ENCODE assay signal across 1 cellular context in genomic region chr14:55107766-55108554, GRCh38.
A peak's percentile ranks its signal among the peaks of the same experiment; 100 is the strongest.
TF ChIP-seq lines count a peak whose summit lies in the region.

No MANE protein-coding gene starts in this region.

TF ChIP-seq in HepG2, 621 proteins besides CTCF, POLR2A, EP300 and RAD21 (continued from another document and continues in another):
- peak; percentile 53; the same call in 1 of the 2 replicates for TF ChIP-seq ZNF788 (CRISPR knock-in tag; IDR thresholded peaks at IDR 0.05; ENCODE audit: borderline replicate concordance)
- no peak for TF ChIP-seq SP4 (CRISPR knock-in tag; IDR thresholded peaks at IDR 0.05)
- no peak for TF ChIP-seq NFIC (IDR thresholded peaks at IDR 0.05; ENCODE audit: low read length)
- peak; percentile 70; the same call in 1 of the 2 replicates for TF ChIP-seq DZIP1 (CRISPR knock-in tag; IDR thresholded peaks at IDR 0.05)
- TF ChIP-seq BCL6 (CRISPR knock-in tag; IDR thresholded peaks at IDR 0.05), result peak; percentile 29; the same call in 1 of the 2 replicates
- no peak for TF ChIP-seq ZNF597 (CRISPR knock-in tag; IDR thresholded peaks at IDR 0.05)
- 0 out of 2 replicates have a peak, but pooled peaks have one; percentile 25 for TF ChIP-seq ZNF552 (CRISPR knock-in tag; IDR thresholded peaks at IDR 0.05; ENCODE audit: borderline replicate concordance)
- TF ChIP-seq ZNF282 (IDR thresholded peaks at IDR 0.05; ENCODE audit: partially characterized antibody), result no peak
- TF ChIP-seq MED8 (CRISPR knock-in tag; IDR thresholded peaks at IDR 0.05; ENCODE audit: insufficient replicate concordance), result no peak
- peak; percentile 29; the same call in 1 of the 2 replicates for TF ChIP-seq CREB1 (IDR thresholded peaks at IDR 0.05)
- peak; percentile 61 for TF ChIP-seq CREB1 (CRISPR knock-in tag; IDR thresholded peaks at IDR 0.05)
- TF ChIP-seq ZNF687 (CRISPR knock-in tag; IDR thresholded peaks at IDR 0.05), result peak; percentile 100
- TF ChIP-seq ZNF572 (CRISPR knock-in tag; IDR thresholded peaks at IDR 0.05), result peak; percentile 87; the same call in 1 of the 2 replicates
- TF ChIP-seq CCAR2 (optimal IDR thresholded peaks at IDR 0.05; ENCODE audit: low read depth, low read length), result no peak
- TF ChIP-seq POGZ (CRISPR knock-in tag; IDR thresholded peaks at IDR 0.05), result peak; percentile 51; the same call in 1 of the 2 replicates
- peak; percentile 86; the same call in 1 of the 2 replicates for TF ChIP-seq MXD3 (CRISPR knock-in tag; IDR thresholded peaks at IDR 0.05)
- TF ChIP-seq BRCA1 (CRISPR knock-in tag; IDR thresholded peaks at IDR 0.05), result peak; percentile 87; the same call in 1 of the 2 replicates
- no peak; the same call in 1 of the 2 replicates for TF ChIP-seq ZSCAN31 (CRISPR knock-in tag; IDR thresholded peaks at IDR 0.05; ENCODE audit: low read depth)
- TF ChIP-seq SMAD9 (CRISPR knock-in tag; IDR thresholded peaks at IDR 0.05), result peak; percentile 56; the same call in 1 of the 2 replicates
- no peak for TF ChIP-seq ZNF432 (CRISPR knock-in tag; IDR thresholded peaks at IDR 0.05; ENCODE audit: borderline replicate concordance)
- 0 out of 2 replicates have a peak, but pooled peaks have one; percentile 21 for TF ChIP-seq PITX1 (CRISPR knock-in tag; IDR thresholded peaks at IDR 0.05)
- TF ChIP-seq HMG20A (CRISPR knock-in tag; IDR thresholded peaks at IDR 0.05; ENCODE audit: borderline replicate concordance), result no peak; the same call in 1 of the 2 replicates
- peak; percentile 77; the same call in 1 of the 2 replicates for TF ChIP-seq HBP1 (CRISPR knock-in tag; IDR thresholded peaks at IDR 0.05; ENCODE audit: low read depth)
- TF ChIP-seq GPBP1L1 (CRISPR knock-in tag; IDR thresholded peaks at IDR 0.05), result no peak
- no peak for TF ChIP-seq RNF219 (CRISPR knock-in tag; IDR thresholded peaks at IDR 0.05)
- no peak for TF ChIP-seq BRF2 (CRISPR knock-in tag; IDR thresholded peaks at IDR 0.05)
- no peak for TF ChIP-seq NR0B2 (CRISPR knock-in tag; IDR thresholded peaks at IDR 0.05)
- TF ChIP-seq TOE1 (CRISPR knock-in tag; IDR thresholded peaks at IDR 0.05), result no peak
- TF ChIP-seq ZFP82 (CRISPR knock-in tag; IDR thresholded peaks at IDR 0.05; ENCODE audit: borderline replicate concordance), result peak; percentile 34; the same call in 1 of the 2 replicates
- TF ChIP-seq SMAD1 (CRISPR knock-in tag; IDR thresholded peaks at IDR 0.05; ENCODE audit: borderline replicate concordance, low read depth), result no peak
- no peak for TF ChIP-seq ZBTB4 (CRISPR knock-in tag; IDR thresholded peaks at IDR 0.05; ENCODE audit: borderline replicate concordance)
- no peak for TF ChIP-seq POLR2AphosphoS2 (IDR thresholded peaks at IDR 0.05; ENCODE audit: low read depth, low read length)
- no peak for TF ChIP-seq ZNF639 (CRISPR knock-in tag; conservative IDR thresholded peaks at IDR 0.05)
- peak; percentile 95 for TF ChIP-seq SALL1 (CRISPR knock-in tag; IDR thresholded peaks at IDR 0.05)
